8 cellular contexts compared by ENCODE assay signal in genomic region chr1:32817159-32817814, GRCh38. TPM values are rescaled to one million over a fixed set of nuclear protein-coding genes. Genes with fewer than 3 reads are reported as not detected.
A peak's percentile ranks its signal among the peaks of the same experiment; 100 is the strongest.
DNase-seq lines count a peak whose midpoint lies in the region; ATAC-seq, FAIRE-seq and TF ChIP-seq lines count a peak whose summit lies in the region.

S100PBP (plus strand) TSS chr1:32817653; CDS start chr1:32826100, 8,447 bp downstream.
YARS1 (minus strand) TSS chr1:32817358; CDS start chr1:32817244, 114 bp downstream.

- no peak for TF ChIP-seq POLR2A in endothelial cell of umbilical vein (IDR thresholded peaks at IDR 0.05; ENCODE audit: low read depth, low read length)

- H2AFZ ChIP-seq in OCI-LY7 (ENCODE audit: low read length) (peak within 1 kb of the TSS; percentile 64; the same call in 1 of the 2 replicates), endothelial cell of umbilical vein (ENCODE audit: low read depth, low read length) (peak within 1 kb of the TSS; percentile 87)

- no peak for FAIRE-seq in D721Med (lab: Jason Lieb, UNC)
- FAIRE-seq in endothelial cell of umbilical vein (lab: Jason Lieb, UNC): peak; percentile 89

- H3K9me2 ChIP-seq in OCI-LY7 (ENCODE audit: insufficient read depth, low read length): no peaks in the 10 kb centered on the region

- TF ChIP-seq CTCF in D721Med (IDR thresholded peaks at IDR 0.05; ENCODE audit: insufficient read depth, missing control alignments) (no peak), OCI-LY7 (conservative IDR thresholded peaks at IDR 0.05; ENCODE audit: low read length) (no peak), endothelial cell of umbilical vein (IDR thresholded peaks at IDR 0.05; ENCODE audit: extremely low read depth in 1 of 2, insufficient read depth in 1 of 2, low read depth in 1 of 2, low read length in 2 of 2) (no peak)

- BruUV-seq in OCI-LY7 (replicated peaks; lab: Mats Ljungman, UMichigan) (no TSS peak), endothelial cell of umbilical vein (replicated peaks; lab: Mats Ljungman, UMichigan) (no TSS peak)

- H3K4me1 ChIP-seq in OCI-LY7 (ENCODE audit: insufficient read depth, low read length, poor library complexity, severe bottlenecking) (peaks cover 62% of the 10 kb centered on the region), endothelial cell of umbilical vein (ENCODE audit: control insufficient read depth, extremely low read depth, insufficient read depth, low read length) (peaks cover 25% of the 10 kb centered on the region)

- DNase-seq in D721Med (ENCODE audit: insufficient read length, low spot score): peak; percentile 92
- peak; percentile 91 for DNase-seq in HuH-7.5 (ENCODE audit: low spot score)
- peak; percentile 99 for DNase-seq in OCI-LY7 (ENCODE audit: low spot score)
- peak; percentile 100 for DNase-seq in activated T-cell treated with anti-CD3 and anti-CD28 coated beads for 1 hour (ENCODE audit: low read depth)
- peak; percentile 98 for DNase-seq in endothelial cell of umbilical vein (ENCODE audit: low read depth, low spot score)
- DNase-seq in middle frontal gyrus (ENCODE audit: extremely low spot score, low spot score): peak; percentile 95
- peak; percentile 100 for DNase-seq in stimulated activated CD8-positive, alpha-beta memory T cell treated with anti-CD3 and anti-CD28 coated beads, Interleukin-2, amount 100 ng/mL, for 48 hours (ENCODE audit: low read depth in 2 of 2)

- H3K79me2 ChIP-seq in OCI-LY7 (ENCODE audit: insufficient read depth, low read depth, low read length) (peaks cover 94% of the 10 kb centered on the region), endothelial cell of umbilical vein (ENCODE audit: control insufficient read depth, insufficient read depth, low read length) (peaks cover 59% of the 10 kb centered on the region)

- no peaks in the 10 kb centered on the region for H3K9me1 ChIP-seq in endothelial cell of umbilical vein (replicated peaks; ENCODE audit: control insufficient read depth, extremely low read depth, insufficient read depth, low read length)

- H3K36me3 ChIP-seq in OCI-LY7 (ENCODE audit: insufficient read depth, low read length): peaks cover 64% of the 10 kb centered on the region
- H3K36me3 ChIP-seq in endothelial cell of umbilical vein (ENCODE audit: control insufficient read depth in 2 of 2, extremely low read depth in 1 of 2, insufficient read depth in 2 of 2, low read length in 2 of 2): no peaks in the 10 kb centered on the region

- CTCF ChIA-PET in OCI-LY7 (lab: Charles Lee; ENCODE audit: unreplicated experiment): no interaction called here
- CTCF ChIA-PET in endothelial cell of umbilical vein (lab: Charles Lee): interaction anchor here (0.8 to 1.1 kb wide), 3 partner anchors 12 to 166 kb away, joined by 3 to 6 read pairs (median 3); partner anchors contain the start of gene RBBP4

- POLR2A ChIA-PET in OCI-LY7 (lab: Charles Lee) (no interaction called here), endothelial cell of umbilical vein (lab: Charles Lee) (interaction anchor here (0.6 kb wide), 1 partner anchor 28 kb away, joined by 5 read pairs; no protein-coding TSS in a partner anchor)

- peak within 1 kb of the TSS; percentile 98 for H3K4me2 ChIP-seq in OCI-LY7 (ENCODE audit: low read length)
- peak within 1 kb of the TSS; percentile 96 for H3K4me2 ChIP-seq in endothelial cell of umbilical vein (ENCODE audit: insufficient read depth, low read length)

- intact Hi-C loops in OCI-LY7 (cut with micrococcal nuclease; ENCODE audit: unreplicated experiment) (loop anchor here (1.0 to 5.0 kb wide), 3 partner anchors 145 to 745 kb away; partner anchors contain the start of genes MARCKSL1, RNF19B and TMEM39B), endothelial cell of umbilical vein (cut with micrococcal nuclease) (loop anchor here (1.0 to 5.0 kb wide), 5 partner anchors 22 to 316 kb away; partner anchors contain the start of genes AZIN2 and RBBP4)

- peak within 1 kb of the TSS; percentile 90 for H3K9ac ChIP-seq in endothelial cell of umbilical vein (replicated peaks; ENCODE audit: extremely low read depth, insufficient read depth, low read length)

- H3K27ac ChIP-seq in OCI-LY7 (ENCODE audit: low read depth, low read length, poor library complexity, severe bottlenecking) (peak within 1 kb of the TSS; percentile 99), endothelial cell of umbilical vein (ENCODE audit: insufficient read depth, low read depth, low read length) (peak within 1 kb of the TSS; percentile 60)

- no peaks in the 10 kb centered on the region for H3K27me3 ChIP-seq in endothelial cell of umbilical vein (ENCODE audit: control insufficient read depth in 2 of 2, insufficient read depth in 2 of 2, low read length in 2 of 2)

- dilution Hi-C loops in endothelial cell of umbilical vein (cut with MboI; ENCODE audit: extremely low pct_ligation_motif_present, low sequenced_read_pairs): no loop called here

- peak; percentile 76 for ATAC-seq in GM21526 (IDR thresholded peaks at IDR 0.05; ENCODE audit: low FRiP score, unreplicated experiment)

- H3K4me3 ChIP-seq in OCI-LY7 (ENCODE audit: low read depth, low read length, poor library complexity, severe bottlenecking) (peak within 1 kb of the TSS; percentile 100), endothelial cell of umbilical vein (replicated peaks in 1 of 3; ENCODE audit: insufficient read depth in 1 of 3, low read depth in 1 of 3, low read length in 3 of 3) (peak within 1 kb of the TSS; percentile 54 to 92 (median 83))

- no peaks in the 10 kb centered on the region; the same call in 1 of the 2 replicates for H3K9me3 ChIP-seq in OCI-LY7 (ENCODE audit: low read length)
- H3K9me3 ChIP-seq in endothelial cell of umbilical vein (replicated peaks; ENCODE audit: control insufficient read depth, insufficient read depth, low read length): no peaks in the 10 kb centered on the region

- H4K20me1 ChIP-seq in OCI-LY7 (ENCODE audit: insufficient read depth, low read length) (peaks cover 12% of the 10 kb centered on the region), endothelial cell of umbilical vein (replicated peaks; ENCODE audit: control insufficient read depth, extremely low read depth, insufficient read depth, low read length) (no peaks in the 10 kb centered on the region)

TF ChIP-seq in endothelial cell of umbilical vein, 7 proteins besides CTCF, POLR2A, EP300 and RAD21:
- peak; percentile 27 for TF ChIP-seq JUN (IDR thresholded peaks at IDR 0.05; ENCODE audit: borderline replicate concordance, insufficient read depth, insufficient read length, low read depth)
- TF ChIP-seq MAX (IDR thresholded peaks at IDR 0.05; ENCODE audit: insufficient read depth, insufficient read length): peak; percentile 83
- TF ChIP-seq GATA2 (IDR thresholded peaks at IDR 0.05; ENCODE audit: insufficient read depth, insufficient read length, low read depth, low read length): no peak
- peak; percentile 85 for TF ChIP-seq POLR2AphosphoS5 (IDR thresholded peaks at IDR 0.05; ENCODE audit: insufficient read depth, low read depth, low read length)
- peak; percentile 99 for TF ChIP-seq MYC (IDR thresholded peaks at IDR 0.05; ENCODE audit: low read depth, low read length)
- peak; percentile 12 for TF ChIP-seq FOS (IDR thresholded peaks at IDR 0.05; ENCODE audit: borderline replicate concordance, insufficient read depth, low read length)
- TF ChIP-seq EZH2 (IDR thresholded peaks at IDR 0.05; ENCODE audit: borderline replicate concordance, low read depth, low read length, severe bottlenecking): no peak

RNA-seq across cellular contexts. Expression of gene S100PBP, which starts in this region (rescaled TPM):
- total RNA-seq in OCI-LY7 (2014; rRNA removed; shearing (Covaris generic)): 72.1 and 91.8 TPM in 2 replicates
- total RNA-seq in OCI-LY7 (2022): 135 and 136 TPM in 2 replicates
- total RNA-seq in endothelial cell of umbilical vein: 36.9 and 38.6 TPM in 2 replicates
- 15.4 and 16.4 TPM in 2 replicates for polyA plus RNA-seq in endothelial cell of umbilical vein
- 12.7 and 13.9 TPM in 2 replicates for polyA plus RNA-seq in endothelial cell of umbilical vein (2011; cell fraction: cytosol; rRNA removed)
- 49.7 and 54.6 TPM in 2 replicates for polyA plus RNA-seq in endothelial cell of umbilical vein (2011; cell fraction: nucleus; rRNA removed)
- 16.8 and 17.3 TPM in 2 replicates for polyA plus RNA-seq in endothelial cell of umbilical vein (2012)
- 26.2 and 34.7 TPM in 2 replicates for polyA minus RNA-seq in endothelial cell of umbilical vein
- 12.7 TPM for polyA minus RNA-seq in endothelial cell of umbilical vein (2011; cell fraction: cytosol; rRNA and poly(A)+ RNA removed)
- 27.5 and 47.7 TPM in 2 replicates for polyA minus RNA-seq in endothelial cell of umbilical vein (2011; cell fraction: nucleus; rRNA and poly(A)+ RNA removed)

RNA-seq across cellular contexts. Expression of gene YARS1, which starts in this region (rescaled TPM):
- 276 and 282 TPM in 2 replicates for total RNA-seq in OCI-LY7 (2014; rRNA removed; shearing (Covaris generic))
- total RNA-seq in OCI-LY7 (2022) (321 and 352 TPM in 2 replicates), endothelial cell of umbilical vein (130 and 144 TPM in 2 replicates)
- 31.5 and 38.2 TPM in 2 replicates for polyA plus RNA-seq in endothelial cell of umbilical vein
- 49.4 and 50.9 TPM in 2 replicates for polyA plus RNA-seq in endothelial cell of umbilical vein (2011; cell fraction: cytosol; rRNA removed)
- polyA plus RNA-seq in endothelial cell of umbilical vein (2011; cell fraction: nucleus; rRNA removed): 102 and 121 TPM in 2 replicates
- polyA plus RNA-seq in endothelial cell of umbilical vein (2012): 77.2 and 108 TPM in 2 replicates
- polyA minus RNA-seq in endothelial cell of umbilical vein: 72.1 and 73.4 TPM in 2 replicates
- polyA minus RNA-seq in endothelial cell of umbilical vein (2011; cell fraction: cytosol; rRNA and poly(A)+ RNA removed): 79.1 TPM
- 41.4 and 54.8 TPM in 2 replicates for polyA minus RNA-seq in endothelial cell of umbilical vein (2011; cell fraction: nucleus; rRNA and poly(A)+ RNA removed)

Comparison
In these comparisons a context has a peak if more than half of its experiments do, and no peak if none do; other contexts are left out.
1. Peak in every context shown above with its lines: DNase-seq, ATAC-seq, H3K4me3 ChIP-seq and H3K27ac ChIP-seq.